In genomic region chr12:6873094-6874006, GRCh38 we compare ENCODE assay signal across 8 cellular contexts. TPM values are rescaled to one million over a fixed set of nuclear protein-coding genes. Genes with fewer than 3 reads are reported as not detected.
DNase-seq lines count a peak whose midpoint lies in the region; ATAC-seq, FAIRE-seq and TF ChIP-seq lines count a peak whose summit lies in the region.

A gene with protein sequence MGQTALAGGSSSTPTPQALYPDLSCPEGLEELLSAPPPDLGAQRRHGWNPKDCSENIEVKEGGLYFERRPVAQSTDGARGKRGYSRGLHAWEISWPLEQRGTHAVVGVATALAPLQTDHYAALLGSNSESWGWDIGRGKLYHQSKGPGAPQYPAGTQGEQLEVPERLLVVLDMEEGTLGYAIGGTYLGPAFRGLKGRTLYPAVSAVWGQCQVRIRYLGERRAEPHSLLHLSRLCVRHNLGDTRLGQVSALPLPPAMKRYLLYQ (minus strand): TSS chr12:6873303. CDS start chr12:6872901, 402 bp downstream.

- in situ Hi-C loops in GM23248 (cut with MboI): no loop called here

- no peak for FAIRE-seq in RCC 7860 (lab: Jason Lieb, UNC)

- H3K9ac ChIP-seq in GM23248: peak within 1 kb of the TSS; percentile 85

- whole genome bisulfite sequencing in GM23248 (ENCODE audit: low coverage in 1 of 2, low lambda C conversion rate in 2 of 2, missing lambda C conversion rate in 2 of 2), 2 experiments: 1 to 2% methylated on average over 39 to 59 of the region's 65 CpGs
- WGBS in esophagus squamous epithelium, 2 donors: 0 to 1% methylated on average over 6 to 15 of the region's 65 CpGs

- no peaks in the 10 kb centered on the region for H3K9me3 Mint-ChIP-seq in activated T-cell treated with anti-CD3 and anti-CD28 coated beads, Interleukin-2, amount 50 U/mL, for 72 hours

- TF ChIP-seq CTCF in esophagus squamous epithelium (IDR thresholded peaks at IDR 0.05): peak in 2 of 6 experiments; percentile 20 to 27

- peaks cover 17 to 22% of the 10 kb centered on the region in 2 donors for H3K36me3 Mint-ChIP-seq in activated T-cell treated with anti-CD3 and anti-CD28 coated beads, Interleukin-2, amount 50 U/mL, for 72 hours (ENCODE audit: insufficient read depth in 2 of 2)

- peak; percentile 79 to 83 for ATAC-seq in activated T-cell treated with anti-CD3 and anti-CD28 coated beads, Interleukin-2, amount 50 U/mL, for 72 hours (replicated peaks in 1 of 2)

- H3F3A ChIP-seq in GM23248 (ENCODE audit: insufficient read depth): peaks cover 34% of the 10 kb centered on the region

- TF ChIP-seq POLR2A in esophagus squamous epithelium (IDR thresholded peaks at IDR 0.05): peak in 1 of 4 donors; percentile 84

- H3K9me3 ChIP-seq in GM23248 (ENCODE audit: low read depth): no peaks in the 10 kb centered on the region
- H3K9me3 ChIP-seq in esophagus squamous epithelium: no peaks in the 10 kb centered on the region

- H3K4me1 ChIP-seq in GM23248 (ENCODE audit: insufficient read depth) (peaks cover 33% of the 10 kb centered on the region), esophagus squamous epithelium (peaks cover 32 to 61% (median 35%) of the 10 kb centered on the region in 3 donors)

- H3K9me2 ChIP-seq in GM23248 (ENCODE audit: insufficient read depth): no peaks in the 10 kb centered on the region

- no peaks in the 10 kb centered on the region for H3K27me3 ChIP-seq in GM23248 (replicated peaks; ENCODE audit: insufficient read depth)
- H3K27me3 ChIP-seq in esophagus squamous epithelium: no peaks in the 10 kb centered on the region

- DNase-seq in DMS79 treated with DMSO at 0.1 percent for 48 hours (lab: John Stamatoyannopoulos, UW) (peak; percentile 94), GM23248 (peak; percentile 99), Kasumi-1 (lab: John Stamatoyannopoulos, UW) (peak; percentile 65 to 75), RCC 7860 (ENCODE audit: low spot score) (peak; percentile 91), esophagus squamous epithelium (lab: John Stamatoyannopoulos, UW) (peak; percentile 78), myocyte (ENCODE audit: low read depth) (peak; percentile 96)
- DNase-seq in activated T-cell treated with anti-CD3 and anti-CD28 coated beads, Interleukin-2, amount 50 U/mL, for 72 hours: peak; percentile 100
- DNase-seq in stimulated activated CD8-positive, alpha-beta memory T cell treated with anti-CD3 and anti-CD28 coated beads, Interleukin-7, amount 100 ng/mL, for 4 hours (ENCODE audit: low read depth in 2 of 2): peak; percentile 96 to 100

- no peaks in the 10 kb centered on the region for H3K27me3 Mint-ChIP-seq in activated T-cell treated with anti-CD3 and anti-CD28 coated beads, Interleukin-2, amount 50 U/mL, for 72 hours (ENCODE audit: low read depth)

- H2AFZ ChIP-seq in GM23248: peak within 1 kb of the TSS; percentile 77

- H3K4me3 ChIP-seq in GM23248 (peak within 1 kb of the TSS; percentile 81), esophagus squamous epithelium (peak within 1 kb of the TSS; percentile 53 to 89 (median 79))

- intact Hi-C loops in esophagus squamous epithelium (cut with DNase I): loop anchor here (10.0 kb wide), 1 partner anchor 51 kb away; the partner anchor contains the start of gene ATN1

- H3K27ac ChIP-seq in GM23248 (peak within 1 kb of the TSS; percentile 78), esophagus squamous epithelium (peak within 1 kb of the TSS; percentile 78 to 94 (median 92))

- H3K4me3 Mint-ChIP-seq in activated T-cell treated with anti-CD3 and anti-CD28 coated beads, Interleukin-2, amount 50 U/mL, for 72 hours: peak within 1 kb of the TSS; percentile 97 to 98

- peak within 1 kb of the TSS; percentile 93 for H3K4me2 ChIP-seq in GM23248 (ENCODE audit: unreplicated experiment)

- H3K36me3 ChIP-seq in GM23248 (ENCODE audit: low read depth) (peaks cover 19% of the 10 kb centered on the region), esophagus squamous epithelium (peaks cover 5 to 46% (median 8%) of the 10 kb centered on the region in 3 donors)

- peaks cover 34% of the 10 kb centered on the region for H3K79me2 ChIP-seq in GM23248 (ENCODE audit: insufficient read depth)

- no peaks in the 10 kb centered on the region; the same call in 1 of the 2 replicates for H4K20me1 ChIP-seq in GM23248 (ENCODE audit: insufficient read depth)

- H3K27ac Mint-ChIP-seq in activated T-cell treated with anti-CD3 and anti-CD28 coated beads, Interleukin-2, amount 50 U/mL, for 72 hours: peak within 1 kb of the TSS; percentile 88

- peaks cover 52% of the 10 kb centered on the region for H3K4me1 Mint-ChIP-seq in activated T-cell treated with anti-CD3 and anti-CD28 coated beads, Interleukin-2, amount 50 U/mL, for 72 hours (ENCODE audit: low read depth)

RNA-seq across cellular contexts. Expression of the gene that starts here (rescaled TPM):
- total RNA-seq in GM23248 (2014; rRNA removed; shearing (Covaris generic)): 4.4 and 4.6 TPM in 2 replicates
- polyA plus RNA-seq in GM23248 (2016; fragmentation: Nextera tagmentation; extraction: Ambion mirVana): 4.1 and 4.8 TPM in 2 replicates
- 10 to 100 TPM in 1 of 2 donors, 1 to 10 TPM in 1; 9.6 to 10.4 TPM for total RNA-seq in activated T-cell treated with anti-CD3 and anti-CD28 coated beads, Interleukin-2, amount 50 U/mL, for 72 hours
- 10 to 100 TPM in 1 of 4 donors, 1 to 10 TPM in 3; 4.3 to 15.8 (median 7.9) TPM for total RNA-seq in esophagus squamous epithelium
- total RNA-seq in myocyte: 9.5 and 10.0 TPM in 2 replicates
- 16.1 TPM for polyA plus RNA-seq in myocyte (2012)

Comparison
In these comparisons a context has a peak if more than half of its experiments do, and no peak if none do; other contexts are left out.
1. Peak in every context shown above with its lines: DNase-seq, ATAC-seq, H3K4me3 ChIP-seq and H3K27ac ChIP-seq.